ENCODE assay signal across 1 cellular context in genomic region chr5:173855995-173856656, GRCh38.
TF ChIP-seq lines count a peak whose summit lies in the region.

No MANE protein-coding gene starts in this region.

TF ChIP-seq in HEK293, 187 proteins besides CTCF, POLR2A, EP300 and RAD21:
- peak; percentile 92 for TF ChIP-seq PRDM10 (tag by site-specific recombination; IDR thresholded peaks at IDR 0.05)
- TF ChIP-seq KLF10 (tag by site-specific recombination; IDR thresholded peaks at IDR 0.05): no peak
- no peak for TF ChIP-seq ZNF416 (tag by site-specific recombination; IDR thresholded peaks at IDR 0.05)
- peak; percentile 72 for TF ChIP-seq ZNF664 (tag by site-specific recombination; IDR thresholded peaks at IDR 0.05)
- TF ChIP-seq ZNF433 (tag by site-specific recombination; IDR thresholded peaks at IDR 0.05; ENCODE audit: low read depth): no peak
- no peak for TF ChIP-seq ZNF785 (tag by site-specific recombination; IDR thresholded peaks at IDR 0.05)
- TF ChIP-seq ZBTB11 (tag by site-specific recombination; conservative IDR thresholded peaks at IDR 0.05; ENCODE audit: low read depth): no peak
